ENCODE assay signal across 8 cellular contexts in genomic region chr17:28426081-28426519, GRCh38. TPM values are rescaled to one million over a fixed set of nuclear protein-coding genes. Genes with fewer than 3 reads are reported as not detected.
DNase-seq lines count a peak whose midpoint lies in the region; ATAC-seq and TF ChIP-seq lines count a peak whose summit lies in the region.

No MANE protein-coding gene starts in this region.

- no peak for TF ChIP-seq CTCF in Calu3 (IDR thresholded peaks at IDR 0.05; ENCODE audit: unreplicated experiment)
- TF ChIP-seq CTCF in body of pancreas (IDR thresholded peaks at IDR 0.05) = peak in 4 of 7 experiments; percentile 10 to 36 (median 25)
- TF ChIP-seq CTCF in mesothelial cell of epicardium (IDR thresholded peaks at IDR 0.05; ENCODE audit: unreplicated experiment) = peak; percentile 52

- H3K4me3 Mint-ChIP-seq in Calu3 (ENCODE audit: low read depth, unreplicated experiment) (no peak overlapping the region), mesothelial cell of epicardium (no peak overlapping the region)
- no peak overlapping the region for H3K4me3 Mint-ChIP-seq in activated naive CD4-positive, alpha-beta T cell treated with anti-CD3 and anti-CD28 coated beads, Interleukin-2, amount 10 ng/mL, durations not matched to agents 7 days and 5 days

- no peak for TF ChIP-seq POLR2A in body of pancreas (IDR thresholded peaks at IDR 0.05)

- H3K9me3 Mint-ChIP-seq in Calu3 (ENCODE audit: low read depth, unreplicated experiment) = no peaks in the 10 kb centered on the region
- H3K9me3 Mint-ChIP-seq in mesothelial cell of epicardium = no peaks in the 10 kb centered on the region
- H3K9me3 Mint-ChIP-seq in activated naive CD4-positive, alpha-beta T cell treated with anti-CD3 and anti-CD28 coated beads, Interleukin-2, amount 10 ng/mL, durations not matched to agents 7 days and 5 days = no peaks in the 10 kb centered on the region

- no peaks in the 10 kb centered on the region for H3K36me3 ChIP-seq in body of pancreas (replicated peaks in 1 of 2; ENCODE audit: insufficient read depth in 1 of 2, low read depth in 2 of 2)

- H3K27me3 Mint-ChIP-seq in Calu3 (ENCODE audit: unreplicated experiment) = peaks cover 41% of the 10 kb centered on the region
- H3K27me3 Mint-ChIP-seq in mesothelial cell of epicardium (ENCODE audit: low read depth) = peaks cover 10% of the 10 kb centered on the region
- H3K27me3 Mint-ChIP-seq in activated naive CD4-positive, alpha-beta T cell treated with anti-CD3 and anti-CD28 coated beads, Interleukin-2, amount 10 ng/mL, durations not matched to agents 7 days and 5 days = peaks cover 26% of the 10 kb centered on the region

- H3K36me3 Mint-ChIP-seq in Calu3 (ENCODE audit: insufficient read depth, unreplicated experiment) (no peaks in the 10 kb centered on the region), mesothelial cell of epicardium (no peaks in the 10 kb centered on the region)
- no peaks in the 10 kb centered on the region for H3K36me3 Mint-ChIP-seq in activated naive CD4-positive, alpha-beta T cell treated with anti-CD3 and anti-CD28 coated beads, Interleukin-2, amount 10 ng/mL, durations not matched to agents 7 days and 5 days

- DNase-seq in Calu3 (peak; percentile 56), HT-29 (ENCODE audit: low spot score) (peak; percentile 38), body of pancreas (peak in 2 of 4 donors; percentile 16 to 45), mesothelial cell of epicardium (ENCODE audit: low spot score in 2 of 2, unreplicated experiment in 2 of 2) (no peak), NCI-H1436 treated with DMSO at 0.1 percent for 48 hours (lab: John Stamatoyannopoulos, UW) (no peak), cortex of kidney (lab: John Stamatoyannopoulos, UW) (no peak), NCI-H1092 (lab: John Stamatoyannopoulos, UW) (no peak)
- no peak for DNase-seq in activated naive CD4-positive, alpha-beta T cell treated with anti-CD3 and anti-CD28 coated beads, Interleukin-2, amount 10 ng/mL, durations not matched to agents 7 days and 5 days

- no TSS peak for BruUV-seq in Calu3 (replicated peaks; lab: Mats Ljungman, UMichigan)

- intact Hi-C loops in Calu3 (cut with micrococcal nuclease; ENCODE audit: unreplicated experiment) (no loop called here), body of pancreas (cut with DNase I) (no loop called here)

- 83% methylated on average over 8 to 9 of the region's 9 CpGs for WGBS in body of pancreas, 2 donors

- no peak overlapping the region for H3K27ac ChIP-seq in body of pancreas

- CTCF ChIA-PET in Calu3 (lab: Charles Lee) = no interaction called here
- CTCF ChIA-PET in activated naive CD4-positive, alpha-beta T cell treated with anti-CD3 and anti-CD28 coated beads, Interleukin-2, amount 10 ng/mL, durations not matched to agents 7 days and 5 days (lab: Charles Lee) = interaction anchor here (1.4 kb wide), 1 partner anchor 14 kb away, joined by 3 read pairs; no protein-coding TSS in a partner anchor

- no peak for ATAC-seq in body of pancreas

- no peaks in the 10 kb centered on the region for H3K27me3 ChIP-seq in body of pancreas

- no peaks in the 10 kb centered on the region for H3K4me1 Mint-ChIP-seq in Calu3 (ENCODE audit: low read depth, unreplicated experiment)
- H3K4me1 Mint-ChIP-seq in mesothelial cell of epicardium = no peaks in the 10 kb centered on the region
- H3K4me1 Mint-ChIP-seq in activated naive CD4-positive, alpha-beta T cell treated with anti-CD3 and anti-CD28 coated beads, Interleukin-2, amount 10 ng/mL, durations not matched to agents 7 days and 5 days = no peaks in the 10 kb centered on the region

- H3K27ac Mint-ChIP-seq in Calu3 (ENCODE audit: unreplicated experiment) = no peak overlapping the region
- H3K27ac Mint-ChIP-seq in mesothelial cell of epicardium = no peak overlapping the region
- no peak overlapping the region for H3K27ac Mint-ChIP-seq in activated naive CD4-positive, alpha-beta T cell treated with anti-CD3 and anti-CD28 coated beads, Interleukin-2, amount 10 ng/mL, durations not matched to agents 7 days and 5 days

- peaks cover 6% of the 10 kb centered on the region for H3K4me1 ChIP-seq in body of pancreas

- no peaks in the 10 kb centered on the region for H3K9me3 ChIP-seq in body of pancreas

- H3K4me3 ChIP-seq in body of pancreas = no peak overlapping the region

RNA-seq across cellular contexts. Expression of gene SLC46A1, which starts 20.1 kb away (rescaled TPM):
- 13.3 and 17.0 TPM in 2 replicates for total RNA-seq in Calu3 (2022)
- total RNA-seq in HT-29 (2014; rRNA removed; shearing (Covaris generic)) = 5.0 and 5.1 TPM in 2 replicates
- 10 to 100 TPM in 1 of 2 donors, 1 to 10 TPM in 1; 8.6 to 17.6 TPM for total RNA-seq in body of pancreas
- 13.3 to 15.2 TPM (median 13.5 TPM) in 3 replicates for total RNA-seq in mesothelial cell of epicardium

RNA-seq across cellular contexts. Expression of gene SLC13A2, which starts 47.3 kb away (rescaled TPM):
- total RNA-seq in Calu3 (2022) = not detected in 2 replicates
- not detected in 2 replicates for total RNA-seq in HT-29 (2014; rRNA removed; shearing (Covaris generic))
- 1 to 10 TPM in 1 of 2 donors, not detected in 1; 1.8 TPM for total RNA-seq in body of pancreas
- total RNA-seq in mesothelial cell of epicardium = not detected in 3 replicates

RNA-seq across cellular contexts. Expression of gene SARM1, which starts 54.6 kb away (rescaled TPM):
- 7.1 and 8.1 TPM in 2 replicates for total RNA-seq in Calu3 (2022)
- total RNA-seq in HT-29 (2014; rRNA removed; shearing (Covaris generic)) = 8.0 and 8.6 TPM in 2 replicates
- total RNA-seq in body of pancreas = 10 to 100 TPM; 13.7 to 33.9 TPM
- total RNA-seq in mesothelial cell of epicardium = 17.3 to 19.0 TPM (median 17.3 TPM) in 3 replicates

RNA-seq across cellular contexts. Expression of gene VTN, which starts 56.0 kb away (rescaled TPM):
- total RNA-seq in Calu3 (2022) (0.22 TPM in 1 of 2 replicates, not detected in the other), body of pancreas (1 to 10 TPM; 4.2 to 6.6 TPM), mesothelial cell of epicardium (0.47 to 0.51 TPM (median 0.50 TPM) in 3 replicates)
- total RNA-seq in HT-29 (2014; rRNA removed; shearing (Covaris generic)) = not detected in 2 replicates

Comparison
In these comparisons a context has a peak if more than half of its experiments do, and no peak if none do; other contexts are left out.
1. DNase-seq: peak in Calu3 (single experiment) and HT-29 (single experiment); none in mesothelial cell of epicardium (0 of 2), NCI-H1436 treated with DMSO at 0.1 percent for 48 hours (single experiment), activated naive CD4-positive, alpha-beta T cell treated with anti-CD3 and anti-CD28 coated beads, Interleukin-2, amount 10 ng/mL, durations not matched to agents 7 days and 5 days (single experiment), cortex of kidney (single experiment) and NCI-H1092 (single experiment).